Comparison of ENCODE assay signal across 1 cellular context in the genomic region with DNA sequence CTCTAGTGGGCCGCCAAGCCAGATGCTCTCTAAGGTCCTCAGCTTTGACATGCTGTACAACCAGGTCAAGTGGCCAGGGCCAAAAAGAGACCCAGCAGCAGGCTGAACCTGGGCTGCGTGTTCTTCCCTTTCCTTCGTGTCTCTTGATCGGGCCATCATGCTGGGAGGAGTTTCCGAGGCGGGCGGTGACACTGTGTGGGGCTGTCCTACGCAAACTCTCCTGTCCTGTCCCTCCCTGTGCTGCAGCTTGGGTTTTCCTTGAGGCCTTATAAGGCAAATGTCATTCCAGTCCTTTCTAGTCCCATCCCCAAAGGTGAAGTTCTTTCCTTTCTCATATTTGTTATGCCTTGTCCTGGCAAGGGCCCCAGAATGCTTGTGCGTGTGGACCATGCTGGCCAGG.
TF ChIP-seq lines count a peak whose summit lies in the region.

No MANE protein-coding gene starts in this region.

TF ChIP-seq in HCT116, 20 proteins besides CTCF, POLR2A, EP300 and RAD21:
- no peak for TF ChIP-seq YY1 (IDR thresholded peaks at IDR 0.05; ENCODE audit: extremely low read depth, insufficient replicate concordance, low read depth, low read length)
- TF ChIP-seq, protein P1, sequence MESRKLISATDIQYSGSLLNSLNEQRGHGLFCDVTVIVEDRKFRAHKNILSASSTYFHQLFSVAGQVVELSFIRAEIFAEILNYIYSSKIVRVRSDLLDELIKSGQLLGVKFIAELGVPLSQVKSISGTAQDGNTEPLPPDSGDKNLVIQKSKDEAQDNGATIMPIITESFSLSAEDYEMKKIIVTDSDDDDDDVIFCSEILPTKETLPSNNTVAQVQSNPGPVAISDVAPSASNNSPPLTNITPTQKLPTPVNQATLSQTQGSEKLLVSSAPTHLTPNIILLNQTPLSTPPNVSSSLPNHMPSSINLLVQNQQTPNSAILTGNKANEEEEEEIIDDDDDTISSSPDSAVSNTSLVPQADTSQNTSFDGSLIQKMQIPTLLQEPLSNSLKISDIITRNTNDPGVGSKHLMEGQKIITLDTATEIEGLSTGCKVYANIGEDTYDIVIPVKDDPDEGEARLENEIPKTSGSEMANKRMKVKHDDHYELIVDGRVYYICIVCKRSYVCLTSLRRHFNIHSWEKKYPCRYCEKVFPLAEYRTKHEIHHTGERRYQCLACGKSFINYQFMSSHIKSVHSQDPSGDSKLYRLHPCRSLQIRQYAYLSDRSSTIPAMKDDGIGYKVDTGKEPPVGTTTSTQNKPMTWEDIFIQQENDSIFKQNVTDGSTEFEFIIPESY (IDR thresholded peaks at IDR 0.05; ENCODE audit: extremely low read depth, insufficient replicate concordance, low read length): no peak
- no peak for TF ChIP-seq EZH2 (IDR thresholded peaks at IDR 0.05)
- TF ChIP-seq, protein P2, sequence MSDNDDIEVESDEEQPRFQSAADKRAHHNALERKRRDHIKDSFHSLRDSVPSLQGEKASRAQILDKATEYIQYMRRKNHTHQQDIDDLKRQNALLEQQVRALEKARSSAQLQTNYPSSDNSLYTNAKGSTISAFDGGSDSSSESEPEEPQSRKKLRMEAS (IDR thresholded peaks at IDR 0.05): no peak
- TF ChIP-seq CBX3 (IDR thresholded peaks at IDR 0.05; ENCODE audit: low read depth): no peak
- no peak for TF ChIP-seq SIN3A (IDR thresholded peaks at IDR 0.05; ENCODE audit: low read depth)
- TF ChIP-seq JUND (IDR thresholded peaks at IDR 0.05): no peak
- no peak for TF ChIP-seq TCF7L2 (IDR thresholded peaks at IDR 0.05; ENCODE audit: borderline replicate concordance, extremely low read depth, insufficient read depth, insufficient read length)
- TF ChIP-seq FOSL1 (IDR thresholded peaks at IDR 0.05; ENCODE audit: low read depth): no peak
- TF ChIP-seq SP1 (IDR thresholded peaks at IDR 0.05; ENCODE audit: low read depth): no peak
- TF ChIP-seq, protein P3, sequence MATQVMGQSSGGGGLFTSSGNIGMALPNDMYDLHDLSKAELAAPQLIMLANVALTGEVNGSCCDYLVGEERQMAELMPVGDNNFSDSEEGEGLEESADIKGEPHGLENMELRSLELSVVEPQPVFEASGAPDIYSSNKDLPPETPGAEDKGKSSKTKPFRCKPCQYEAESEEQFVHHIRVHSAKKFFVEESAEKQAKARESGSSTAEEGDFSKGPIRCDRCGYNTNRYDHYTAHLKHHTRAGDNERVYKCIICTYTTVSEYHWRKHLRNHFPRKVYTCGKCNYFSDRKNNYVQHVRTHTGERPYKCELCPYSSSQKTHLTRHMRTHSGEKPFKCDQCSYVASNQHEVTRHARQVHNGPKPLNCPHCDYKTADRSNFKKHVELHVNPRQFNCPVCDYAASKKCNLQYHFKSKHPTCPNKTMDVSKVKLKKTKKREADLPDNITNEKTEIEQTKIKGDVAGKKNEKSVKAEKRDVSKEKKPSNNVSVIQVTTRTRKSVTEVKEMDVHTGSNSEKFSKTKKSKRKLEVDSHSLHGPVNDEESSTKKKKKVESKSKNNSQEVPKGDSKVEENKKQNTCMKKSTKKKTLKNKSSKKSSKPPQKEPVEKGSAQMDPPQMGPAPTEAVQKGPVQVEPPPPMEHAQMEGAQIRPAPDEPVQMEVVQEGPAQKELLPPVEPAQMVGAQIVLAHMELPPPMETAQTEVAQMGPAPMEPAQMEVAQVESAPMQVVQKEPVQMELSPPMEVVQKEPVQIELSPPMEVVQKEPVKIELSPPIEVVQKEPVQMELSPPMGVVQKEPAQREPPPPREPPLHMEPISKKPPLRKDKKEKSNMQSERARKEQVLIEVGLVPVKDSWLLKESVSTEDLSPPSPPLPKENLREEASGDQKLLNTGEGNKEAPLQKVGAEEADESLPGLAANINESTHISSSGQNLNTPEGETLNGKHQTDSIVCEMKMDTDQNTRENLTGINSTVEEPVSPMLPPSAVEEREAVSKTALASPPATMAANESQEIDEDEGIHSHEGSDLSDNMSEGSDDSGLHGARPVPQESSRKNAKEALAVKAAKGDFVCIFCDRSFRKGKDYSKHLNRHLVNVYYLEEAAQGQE (IDR thresholded peaks at IDR 0.05; ENCODE audit: low read depth): no peak
- no peak for TF ChIP-seq SRF (IDR thresholded peaks at IDR 0.05; ENCODE audit: low read depth)
- TF ChIP-seq CEBPB (IDR thresholded peaks at IDR 0.05; ENCODE audit: low read depth): no peak
